Comparison of ENCODE assay signal across 20 cellular contexts in the genomic region with DNA sequence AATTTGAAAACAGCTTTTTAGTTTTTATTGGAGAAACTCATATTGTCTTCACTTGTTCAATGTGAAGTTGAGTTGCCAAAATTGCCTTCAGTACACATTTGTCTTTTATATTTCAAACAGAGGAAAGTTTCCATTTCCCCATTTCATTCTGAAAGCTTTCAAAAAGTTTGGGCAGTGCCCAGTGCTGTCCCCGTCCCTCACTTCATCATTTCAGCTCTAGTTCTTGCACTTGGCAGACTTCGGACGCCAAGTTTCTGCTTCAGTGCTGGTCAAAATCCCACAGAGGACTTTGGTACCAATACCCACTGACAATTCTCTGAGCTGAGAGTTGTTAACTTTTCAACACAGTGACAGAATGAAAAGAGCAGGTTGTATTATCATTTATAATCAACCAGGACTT. TPM values are rescaled to one million over a fixed set of nuclear protein-coding genes. Genes with fewer than 3 reads are reported as not detected.
"Had no signal": no experiment of that assay in that cellular context is flagged by ENCODE, and none has a peak within 500 bp of the region (broad histone marks: within the 10 kb centered on the region; RNA-seq: fewer than 3 reads in every experiment).

No MANE protein-coding gene starts in this region.

- H3K4me3 Mint-ChIP-seq: immature natural killer cell; naive B cell; nephron; stimulated activated memory B cell treated with anti-CD40 and anti-IgM and Interleukin-4, amounts not matched to agents 10 μg/mL and 1 μg/mL and 100 μg/mL, for 72 hours; stimulated activated naive CD8-positive, alpha-beta T cell treated with anti-CD3 and anti-CD28 coated beads, Interleukin-15, amount 100 ng/mL, for 72 hours had no signal

- H3K4me1 Mint-ChIP-seq: immature natural killer cell; naive B cell; stimulated activated memory B cell treated with anti-CD40 and anti-IgM and Interleukin-4, amounts not matched to agents 10 μg/mL and 1 μg/mL and 100 μg/mL, for 72 hours; stimulated activated naive CD8-positive, alpha-beta T cell treated with anti-CD3 and anti-CD28 coated beads, Interleukin-15, amount 100 ng/mL, for 72 hours had no signal

- H3K27me3 Mint-ChIP-seq: stimulated activated memory B cell treated with anti-CD40 and anti-IgM and Interleukin-4, amounts not matched to agents 10 μg/mL and 1 μg/mL and 100 μg/mL, for 72 hours; stimulated activated naive CD8-positive, alpha-beta T cell treated with anti-CD3 and anti-CD28 coated beads, Interleukin-15, amount 100 ng/mL, for 72 hours had no signal

- H3K36me3 Mint-ChIP-seq: stimulated activated memory B cell treated with anti-CD40 and anti-IgM and Interleukin-4, amounts not matched to agents 10 μg/mL and 1 μg/mL and 100 μg/mL, for 72 hours had no signal

- H3K27ac Mint-ChIP-seq: immature natural killer cell; naive B cell; nephron; stimulated activated memory B cell treated with anti-CD40 and anti-IgM and Interleukin-4, amounts not matched to agents 10 μg/mL and 1 μg/mL and 100 μg/mL, for 72 hours; stimulated activated naive CD8-positive, alpha-beta T cell treated with anti-CD3 and anti-CD28 coated beads, Interleukin-15, amount 100 ng/mL, for 72 hours had no signal

- DNase-seq: cortex of kidney; effector memory CD4-positive, alpha-beta T cell; immature natural killer cell; left cardiac atrium; left ventricle myocardium inferior; lower lobe of right lung; mesenchymal stem cell; naive B cell; psoas muscle; spleen; stimulated activated CD4-positive, alpha-beta T cell treated with anti-CD3 and anti-CD28 coated beads, Interleukin-15, amount 100 ng/mL, for 24 hours; stimulated activated CD4-positive, alpha-beta T cell treated with anti-CD3 and anti-CD28 coated beads, Interleukin-1b, Interleukin-23, amount 100 ng/mL, for 48 hours; stimulated activated CD4-positive, alpha-beta T cell treated with anti-CD3 and anti-CD28 coated beads, Interleukin-4, amount 100 ng/mL, for 24 hours; stimulated activated naive CD8-positive, alpha-beta T cell treated with anti-CD3 and anti-CD28 coated beads, Interleukin-15, amount 100 ng/mL, for 72 hours; transverse colon had no signal

RNA-seq across cellular contexts. Expression of a gene that starts 43.4 kb away (rescaled TPM):
- total RNA-seq: fibroblast of lung, omental fat pad, thoracic aorta had no signal
